ENCODE assay signal across 9 cellular contexts in genomic region chr9:127021664-127022337, GRCh38.
DNase-seq lines count a peak whose midpoint lies in the region; ATAC-seq and TF ChIP-seq lines count a peak whose summit lies in the region.
"Had no signal": no experiment of that assay in that cellular context is flagged by ENCODE, and none has a peak within 500 bp of the region (broad histone marks: within the 10 kb centered on the region; RNA-seq: fewer than 3 reads in every experiment).

No MANE protein-coding gene starts in this region.

- H3K4me3 ChIP-seq in ascending aorta (no peak overlapping the region), skeletal muscle tissue (ENCODE audit: low read length in 3 of 3) (no peak overlapping the region)

- H3K36me3 Mint-ChIP-seq in activated CD8-positive, alpha-beta T cell treated with anti-CD3 and anti-CD28 coated beads, Interleukin-2, amount 10 ng/mL, durations not matched to agents 7 days and 5 days (ENCODE audit: low read depth) = no peaks in the 10 kb centered on the region

- peak overlapping the region in 2 of 3 donors; percentile 41 to 42 for H3K9ac ChIP-seq in skeletal muscle tissue (ENCODE audit: low read depth in 1 of 3, low read length in 3 of 3)

- no peak overlapping the region for H3K4me3 Mint-ChIP-seq in activated CD8-positive, alpha-beta T cell treated with anti-CD3 and anti-CD28 coated beads, Interleukin-2, amount 10 ng/mL, durations not matched to agents 7 days and 5 days
- H3K4me3 Mint-ChIP-seq: activated CD8-positive, alpha-beta T cell treated with anti-CD3 and anti-CD28 coated beads for 36 hours had no signal

- peaks cover 3 to 13% of the 10 kb centered on the region in 2 donors for H3K4me1 ChIP-seq in ascending aorta
- H3K4me1 ChIP-seq in skeletal muscle tissue (ENCODE audit: control insufficient read depth in 3 of 3, insufficient read depth in 3 of 3, low read length in 3 of 3) = peaks cover 23 to 30% (median 24%) of the 10 kb centered on the region in 3 donors

- peaks cover 10% of the 10 kb centered on the region for H3K27me3 Mint-ChIP-seq in activated CD8-positive, alpha-beta T cell treated with anti-CD3 and anti-CD28 coated beads, Interleukin-2, amount 10 ng/mL, durations not matched to agents 7 days and 5 days (ENCODE audit: low read depth)

- peak overlapping the region; percentile 69 to 73 for H3K27ac ChIP-seq in ascending aorta
- H3K27ac ChIP-seq in skeletal muscle tissue (ENCODE audit: low read depth, low read length) = peak overlapping the region; percentile 84

- TF ChIP-seq CTCF in ascending aorta (IDR thresholded peaks at IDR 0.05) = no peak

- no peak for ATAC-seq in GM18519 (IDR thresholded peaks at IDR 0.05; ENCODE audit: low FRiP score, unreplicated experiment)
- ATAC-seq in activated CD8-positive, alpha-beta T cell treated with anti-CD3 and anti-CD28 coated beads, Interleukin-2, amount 10 ng/mL, durations not matched to agents 7 days and 5 days = no peak
- no peak for ATAC-seq in HG03521 (IDR thresholded peaks at IDR 0.05; ENCODE audit: unreplicated experiment)
- ATAC-seq: activated CD8-positive, alpha-beta T cell treated with anti-CD3 and anti-CD28 coated beads for 36 hours had no signal

- no peaks in the 10 kb centered on the region for H3K27me3 ChIP-seq in ascending aorta
- H3K27me3 ChIP-seq in skeletal muscle tissue (ENCODE audit: control insufficient read depth in 3 of 3, insufficient read depth in 3 of 3, low read length in 3 of 3) = no peaks in the 10 kb centered on the region

- CTCF ChIA-PET in activated CD8-positive, alpha-beta T cell treated with anti-CD3 and anti-CD28 coated beads, Interleukin-2, amount 10 ng/mL, durations not matched to agents 7 days and 5 days (lab: Charles Lee) = no interaction called here

- POLR2A ChIA-PET in activated CD8-positive, alpha-beta T cell treated with anti-CD3 and anti-CD28 coated beads, Interleukin-2, amount 10 ng/mL, durations not matched to agents 7 days and 5 days (lab: Charles Lee) = no interaction called here

- DNase-seq in H4 (ENCODE audit: low spot score) (peak; percentile 85), ascending aorta (ENCODE audit: low spot score in 2 of 2) (peak; percentile 69 to 93), hypothalamus (lab: John Stamatoyannopoulos, UW) (peak in 40 of 51 donors; percentile 19 to 87 (median 65)), cortex of kidney (lab: John Stamatoyannopoulos, UW) (no peak)
- DNase-seq in activated CD8-positive, alpha-beta T cell treated with anti-CD3 and anti-CD28 coated beads, Interleukin-2, amount 10 ng/mL, durations not matched to agents 7 days and 5 days = no peak
- DNase-seq: activated CD8-positive, alpha-beta T cell treated with anti-CD3 and anti-CD28 coated beads for 36 hours had no signal

- no peaks in the 10 kb centered on the region for H3K9me3 Mint-ChIP-seq in activated CD8-positive, alpha-beta T cell treated with anti-CD3 and anti-CD28 coated beads, Interleukin-2, amount 10 ng/mL, durations not matched to agents 7 days and 5 days (ENCODE audit: insufficient read depth)
- H3K9me3 Mint-ChIP-seq: activated CD8-positive, alpha-beta T cell treated with anti-CD3 and anti-CD28 coated beads for 36 hours had no signal

- no peak overlapping the region for H3K27ac Mint-ChIP-seq in activated CD8-positive, alpha-beta T cell treated with anti-CD3 and anti-CD28 coated beads, Interleukin-2, amount 10 ng/mL, durations not matched to agents 7 days and 5 days
- H3K27ac Mint-ChIP-seq: activated CD8-positive, alpha-beta T cell treated with anti-CD3 and anti-CD28 coated beads for 36 hours had no signal

- H3K4me1 Mint-ChIP-seq in activated CD8-positive, alpha-beta T cell treated with anti-CD3 and anti-CD28 coated beads, Interleukin-2, amount 10 ng/mL, durations not matched to agents 7 days and 5 days (ENCODE audit: low read depth) = no peaks in the 10 kb centered on the region

- H3K36me3 ChIP-seq in ascending aorta = no peaks in the 10 kb centered on the region
- H3K36me3 ChIP-seq in skeletal muscle tissue (ENCODE audit: control insufficient read depth in 3 of 3, insufficient read depth in 3 of 3, low read length in 3 of 3) = no peaks in the 10 kb centered on the region

- intact Hi-C loops in ascending aorta (cut with DNase I) = loop anchor here (5.0 kb wide), 2 partner anchors 100 to 166 kb away; partner anchors contain the start of gene ANGPTL2

- no peaks in the 10 kb centered on the region for H3K9me3 ChIP-seq in ascending aorta
- H3K9me3 ChIP-seq in skeletal muscle tissue (ENCODE audit: control insufficient read depth in 3 of 3, low read length in 3 of 3) = no peaks in the 10 kb centered on the region

Comparison
In these comparisons a context has a peak if more than half of its experiments do, and no peak if none do; other contexts are left out.
1. DNase-seq: peak in H4 (single experiment), ascending aorta (2 of 2) and hypothalamus (40 of 51); none in cortex of kidney (single experiment) and activated CD8-positive, alpha-beta T cell treated with anti-CD3 and anti-CD28 coated beads, Interleukin-2, amount 10 ng/mL, durations not matched to agents 7 days and 5 days (single experiment).